Comparison of ENCODE assay signal across 8 cellular contexts in the genomic region with DNA sequence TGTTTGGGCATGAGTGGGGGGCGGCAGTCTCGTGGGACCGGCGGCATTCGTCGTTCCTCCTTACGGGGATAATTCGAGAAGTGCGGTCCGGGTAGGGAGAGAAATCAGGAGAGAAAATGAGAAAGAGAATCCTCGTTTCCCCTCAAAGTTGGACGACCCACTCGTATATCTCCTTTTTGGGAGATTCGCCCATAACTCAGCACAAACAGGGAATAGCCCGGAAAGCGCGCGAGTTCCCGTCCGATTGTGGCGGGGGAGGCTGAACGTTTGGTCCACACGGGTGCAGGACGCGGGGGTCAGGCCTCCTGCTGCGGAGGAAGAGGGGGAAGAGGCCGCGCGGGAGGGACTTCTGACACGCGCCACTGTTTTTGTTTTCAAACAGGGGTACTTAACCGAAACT. TPM values are rescaled to one million over a fixed set of nuclear protein-coding genes. Genes with fewer than 3 reads are reported as not detected.
DNase-seq lines count a peak whose midpoint lies in the region; ATAC-seq and TF ChIP-seq lines count a peak whose summit lies in the region.

No MANE protein-coding gene starts in this region.

- no peaks in the 10 kb centered on the region for H3K36me3 ChIP-seq in ACC112 (ENCODE audit: insufficient read depth, low read length)
- H3K36me3 ChIP-seq in upper lobe of right lung = no peaks in the 10 kb centered on the region

- H3K4me1 ChIP-seq in ACC112 (ENCODE audit: control insufficient read depth, insufficient read depth, low read length, unreplicated experiment) = peaks cover 4% of the 10 kb centered on the region
- peaks cover 6% of the 10 kb centered on the region for H3K4me1 ChIP-seq in upper lobe of right lung

- H3K27ac ChIP-seq in ACC112 (ENCODE audit: low read depth, low read length) (no peak overlapping the region), upper lobe of right lung (no peak overlapping the region)

- H3K4me3 ChIP-seq in ACC112 (ENCODE audit: low read depth, low read length) = peak overlapping the region; percentile 84
- peak overlapping the region; percentile 83 for H3K4me3 ChIP-seq in upper lobe of right lung

- no peaks in the 10 kb centered on the region for H3K36me3 Mint-ChIP-seq in HFFc6 (ENCODE audit: low read depth)
- H3K36me3 Mint-ChIP-seq in central memory CD8-positive, alpha-beta T cell (ENCODE audit: insufficient read depth) = no peaks in the 10 kb centered on the region

- H3K4me3 Mint-ChIP-seq in HFFc6 = peak overlapping the region; percentile 89
- H3K4me3 Mint-ChIP-seq in central memory CD8-positive, alpha-beta T cell = peak overlapping the region; percentile 57

- intact Hi-C loops in upper lobe of right lung (cut with DNase I) = no loop called here

- no peaks in the 10 kb centered on the region for H3K9me3 ChIP-seq in upper lobe of right lung

- no peak for ATAC-seq in central memory CD8-positive, alpha-beta T cell (replicated peaks; ENCODE audit: extremely low read depth, poor library complexity, severe bottlenecking)
- ATAC-seq in upper lobe of right lung = no peak

- H3K27me3 ChIP-seq in ACC112 (ENCODE audit: insufficient read depth, low read length) (no peaks in the 10 kb centered on the region), upper lobe of right lung (peaks cover 23% of the 10 kb centered on the region)

- peak overlapping the region; percentile 98 for H2AFZ ChIP-seq in ACC112 (ENCODE audit: low read length, unreplicated experiment)

- TF ChIP-seq CTCF in HFFc6 (IDR thresholded peaks at IDR 0.05) (no peak), upper lobe of right lung (IDR thresholded peaks at IDR 0.05) (no peak)

- peaks cover 2% of the 10 kb centered on the region; the same call in 1 of the 2 replicates for H3K27me3 Mint-ChIP-seq in HFFc6 (ENCODE audit: insufficient read depth)
- peaks cover 75% of the 10 kb centered on the region for H3K27me3 Mint-ChIP-seq in central memory CD8-positive, alpha-beta T cell

- peak overlapping the region; percentile 58; the same call in 1 of the 2 replicates for H3K27ac Mint-ChIP-seq in HFFc6
- no peak overlapping the region for H3K27ac Mint-ChIP-seq in central memory CD8-positive, alpha-beta T cell (ENCODE audit: low read depth)

- H3K9me3 Mint-ChIP-seq in HFFc6 = no peaks in the 10 kb centered on the region
- no peaks in the 10 kb centered on the region for H3K9me3 Mint-ChIP-seq in central memory CD8-positive, alpha-beta T cell

- H3K4me1 Mint-ChIP-seq in HFFc6 (ENCODE audit: low read depth) = peaks cover 22% of the 10 kb centered on the region; the same call in 1 of the 2 replicates
- peaks cover 6% of the 10 kb centered on the region for H3K4me1 Mint-ChIP-seq in central memory CD8-positive, alpha-beta T cell

- DNase-seq in HFFc6 = no peak
- no peak for DNase-seq in central memory CD8-positive, alpha-beta T cell (ENCODE audit: low spot score in 2 of 2)
- peak; percentile 27 for DNase-seq in medulla oblongata (ENCODE audit: extremely low spot score)
- no peak for DNase-seq in upper lobe of right lung
- no peak for DNase-seq in SKM-1 treated with dmso at 0.1 percent for 144 hours (lab: John Stamatoyannopoulos, UW; ENCODE audit: unreplicated experiment)
- DNase-seq in GM19240 (ENCODE audit: insufficient read length, low spot score) = no peak
- no peak for DNase-seq in middle frontal gyrus (ENCODE audit: extremely low spot score, low spot score)

- no peaks in the 10 kb centered on the region for H3K79me2 ChIP-seq in ACC112 (ENCODE audit: control insufficient read depth, insufficient read depth, low read length, unreplicated experiment)

RNA-seq across cellular contexts. Expression of a gene that starts 42.4 kb away (rescaled TPM):
- total RNA-seq in HFFc6 (2021; fragmentation: NEBNext Ultra II Directional; extraction: Animal tissue kit (Norgen Biotek cat#: 25700)) = 10 to 100 TPM; 15.4 to 24.1 (median 21.2) TPM
- total RNA-seq in upper lobe of right lung = 1.9 TPM
